8 cellular contexts compared by ENCODE assay signal in genomic region chr20:1108437-1108920, GRCh38. TPM values are rescaled to one million over a fixed set of nuclear protein-coding genes. Genes with fewer than 3 reads are reported as not detected.
DNase-seq lines count a peak whose midpoint lies in the region; ATAC-seq and TF ChIP-seq lines count a peak whose summit lies in the region.

No MANE protein-coding gene starts in this region.

- H4K91ac ChIP-seq in neuronal stem cell (ENCODE audit: low read depth, low read length, poor library complexity): no peak overlapping the region

- H3K9ac ChIP-seq in GM23248 (no peak overlapping the region), fibroblast of lung (ENCODE audit: insufficient read depth, low read length) (no peak overlapping the region), neuronal stem cell (ENCODE audit: low read depth, low read length, poor library complexity) (no peak overlapping the region)

- TF ChIP-seq CTCF in fibroblast of lung (conservative IDR thresholded peaks at IDR 0.05 in 1 of 2, IDR thresholded peaks at IDR 0.05 in 1 of 2; ENCODE audit: low read depth in 1 of 2, low read length in 2 of 2) (peak; percentile 78 to 92), upper lobe of right lung (IDR thresholded peaks at IDR 0.05) (peak; percentile 84)

- no peaks in the 10 kb centered on the region for H3K36me3 ChIP-seq in GM23248 (ENCODE audit: low read depth)
- H3K36me3 ChIP-seq in fibroblast of lung (ENCODE audit: control insufficient read depth, insufficient read depth, low read length): no peaks in the 10 kb centered on the region
- H3K36me3 ChIP-seq in neuronal stem cell (replicated peaks in 1 of 2; ENCODE audit: control insufficient read depth in 2 of 2, insufficient read depth in 2 of 2, low read length in 2 of 2): no peaks in the 10 kb centered on the region
- H3K36me3 ChIP-seq in upper lobe of right lung: no peaks in the 10 kb centered on the region

- no peak overlapping the region for H2BK15ac ChIP-seq in neuronal stem cell (ENCODE audit: low read length)

- H3K79me2 ChIP-seq in GM23248 (ENCODE audit: insufficient read depth): no peaks in the 10 kb centered on the region
- H3K79me2 ChIP-seq in fibroblast of lung (ENCODE audit: control insufficient read depth, insufficient read depth, low read length): no peaks in the 10 kb centered on the region

- H4K20me1 ChIP-seq in GM23248 (ENCODE audit: insufficient read depth): no peaks in the 10 kb centered on the region
- H4K20me1 ChIP-seq in fibroblast of lung (ENCODE audit: control insufficient read depth, extremely low read depth, insufficient read depth, low read length): no peaks in the 10 kb centered on the region

- 41 to 45% methylated on average over 5 of the region's 5 CpGs for WGBS in GM23248 (ENCODE audit: low coverage in 1 of 2, low lambda C conversion rate in 2 of 2, missing lambda C conversion rate in 2 of 2), 2 experiments
- WGBS in neuronal stem cell (ENCODE audit: extremely low coverage in 2 of 2, insufficient read length in 2 of 2, insufficient replicate concordance in 1 of 2), 2 donors: no CpG with 5 or more reads among the region's 5 CpGs

- no peaks in the 10 kb centered on the region for H3K79me1 ChIP-seq in neuronal stem cell (ENCODE audit: low read depth, low read length)

- H3K14ac ChIP-seq in neuronal stem cell (ENCODE audit: low read length): no peak overlapping the region

- H3F3A ChIP-seq in GM23248 (ENCODE audit: insufficient read depth): no peaks in the 10 kb centered on the region

- no peak overlapping the region for H4K8ac ChIP-seq in neuronal stem cell (ENCODE audit: low read depth, low read length)

- H3K18ac ChIP-seq in neuronal stem cell (ENCODE audit: low read length): no peak overlapping the region

- in situ Hi-C loops in GM23248 (cut with MboI): no loop called here

- H2BK5ac ChIP-seq in neuronal stem cell (ENCODE audit: low read length): no peak overlapping the region

- H3K27ac ChIP-seq in GM23248 (no peak overlapping the region), fibroblast of lung (ENCODE audit: insufficient read depth, low read length) (no peak overlapping the region), neuronal stem cell (replicated peaks; ENCODE audit: low read length) (no peak overlapping the region), upper lobe of right lung (no peak overlapping the region)

- no peak overlapping the region for H2AFZ ChIP-seq in GM23248
- no peak overlapping the region for H2AFZ ChIP-seq in fibroblast of lung (ENCODE audit: low read length)
- H2AFZ ChIP-seq in neuronal stem cell (ENCODE audit: low read length): no peak overlapping the region

- H3K23ac ChIP-seq in neuronal stem cell (ENCODE audit: low read depth, low read length, poor library complexity): no peak overlapping the region

- H3K9me3 ChIP-seq in GM23248 (ENCODE audit: low read depth) (no peaks in the 10 kb centered on the region), fibroblast of lung (ENCODE audit: control insufficient read depth, insufficient read depth, low read depth, low read length) (no peaks in the 10 kb centered on the region), neuronal stem cell (replicated peaks in 1 of 2; ENCODE audit: control insufficient read depth in 2 of 2, insufficient read depth in 1 of 2, low read depth in 1 of 2, low read length in 2 of 2) (no peaks in the 10 kb centered on the region), upper lobe of right lung (no peaks in the 10 kb centered on the region)

- ATAC-seq in upper lobe of right lung: peak; percentile 94
- no peak for ATAC-seq in GM19467 (IDR thresholded peaks at IDR 0.05; ENCODE audit: unreplicated experiment)

- H3K4me1 ChIP-seq in GM23248 (ENCODE audit: insufficient read depth) (no peaks in the 10 kb centered on the region), fibroblast of lung (ENCODE audit: control insufficient read depth, extremely low read depth, insufficient read depth, low read length) (no peaks in the 10 kb centered on the region), neuronal stem cell (ENCODE audit: control insufficient read depth in 2 of 2, insufficient read depth in 1 of 2, low read depth in 1 of 2, low read length in 2 of 2) (no peaks in the 10 kb centered on the region), upper lobe of right lung (peaks cover 5% of the 10 kb centered on the region)

- no peak overlapping the region for H2AK5ac ChIP-seq in neuronal stem cell (ENCODE audit: low read depth, low read length)

- DNase-seq in AML-193 (lab: John Stamatoyannopoulos, UW): peak; percentile 32 to 37
- DNase-seq in GM23248: peak; percentile 71
- DNase-seq in NOMO-1 treated with dmso at 0.1 percent for 144 hours (lab: John Stamatoyannopoulos, UW; ENCODE audit: unreplicated experiment): peak; percentile 4
- DNase-seq in activated T-cell treated with anti-CD3 and anti-CD28 coated beads, Interleukin-2, amount 50 U/mL, for 1 hour: peak; percentile 62
- peak; percentile 8 to 25 for DNase-seq in fibroblast of lung (ENCODE audit: low read depth in 2 of 2)
- peak; percentile 37 for DNase-seq in neuronal stem cell (ENCODE audit: low spot score)
- DNase-seq in upper lobe of right lung: peak; percentile 78

- H2BK120ac ChIP-seq in neuronal stem cell (ENCODE audit: low read depth, low read length): no peak overlapping the region

- H3K4me2 ChIP-seq in GM23248 (ENCODE audit: unreplicated experiment) (no peak overlapping the region), fibroblast of lung (ENCODE audit: extremely low read depth, insufficient read depth, low read length) (no peak overlapping the region), neuronal stem cell (ENCODE audit: insufficient read depth, low read length, poor library complexity, severe bottlenecking) (no peak overlapping the region)

- intact Hi-C loops in upper lobe of right lung (cut with DNase I): no loop called here

- H3K4me3 ChIP-seq in GM23248: no peak overlapping the region
- no peak overlapping the region for H3K4me3 ChIP-seq in fibroblast of lung (replicated peaks in 1 of 4; ENCODE audit: control extremely low read depth in 1 of 4, insufficient read depth in 1 of 4, low read depth in 3 of 4, low read length in 4 of 4)
- H3K4me3 ChIP-seq in neuronal stem cell (ENCODE audit: low read length in 2 of 2): no peak overlapping the region
- no peak overlapping the region for H3K4me3 ChIP-seq in upper lobe of right lung

- H3K9me2 ChIP-seq in GM23248 (ENCODE audit: insufficient read depth): no peaks in the 10 kb centered on the region

- H3K4ac ChIP-seq in neuronal stem cell (ENCODE audit: low read length): no peak overlapping the region

- no peak overlapping the region for H2BK12ac ChIP-seq in neuronal stem cell (ENCODE audit: low read length)

- H3K27me3 ChIP-seq in GM23248 (replicated peaks; ENCODE audit: insufficient read depth): no peaks in the 10 kb centered on the region
- H3K27me3 ChIP-seq in fibroblast of lung (ENCODE audit: control insufficient read depth, insufficient read depth, low read length): no peaks in the 10 kb centered on the region
- no peaks in the 10 kb centered on the region for H3K27me3 ChIP-seq in neuronal stem cell (ENCODE audit: control insufficient read depth in 3 of 3, insufficient read depth in 3 of 3, low read depth in 1 of 3, low read length in 3 of 3)
- H3K27me3 ChIP-seq in upper lobe of right lung: no peaks in the 10 kb centered on the region

RNA-seq across cellular contexts. Expression of gene PSMF1, which starts 9.9 kb away (rescaled TPM):
- total RNA-seq in GM23248 (2014; rRNA removed; shearing (Covaris generic)): 68.7 and 160 TPM in 2 replicates
- polyA plus RNA-seq in GM23248 (2016; fragmentation: Nextera tagmentation; extraction: Ambion mirVana) (150 and 165 TPM in 2 replicates), fibroblast of lung (141 and 169 TPM in 2 replicates)
- total RNA-seq in fibroblast of lung (16.4 and 26.4 TPM in 2 replicates), upper lobe of right lung (133 TPM)
- polyA plus RNA-seq in fibroblast of lung (2012): 144 and 162 TPM in 2 replicates
- 195 and 196 TPM in 2 replicates for polyA minus RNA-seq in fibroblast of lung (ENCODE audit: low replicate concordance)
- polyA plus RNA-seq in neuronal stem cell (2013, experiment 1 of 2): 45.1 TPM
- 43.2 TPM for polyA plus RNA-seq in neuronal stem cell (2013, experiment 2 of 2)

Comparison
In these comparisons a context has a peak if more than half of its experiments do, and no peak if none do; other contexts are left out.
1. DNase-seq: peak in every context shown above with its lines; median percentile 78 in upper lobe of right lung; 71 in GM23248; 62 in activated T-cell treated with anti-CD3 and anti-CD28 coated beads, Interleukin-2, amount 50 U/mL, for 1 hour; 37 in neuronal stem cell; 34 in AML-193; 16 in fibroblast of lung; 4 in NOMO-1 treated with dmso at 0.1 percent for 144 hours.